ENCODE assay signal across 8 cellular contexts in genomic region chr11:33257897-33258630, GRCh38. TPM values are rescaled to one million over a fixed set of nuclear protein-coding genes. Genes with fewer than 3 reads are reported as not detected.
DNase-seq lines count a peak whose midpoint lies in the region; ATAC-seq and TF ChIP-seq lines count a peak whose summit lies in the region.

No MANE protein-coding gene starts in this region.

- peak in 1 of 2 donors; percentile 98 for TF ChIP-seq EP300 in tibial nerve (IDR thresholded peaks at IDR 0.05)

- H3K9me3 Mint-ChIP-seq in activated naive CD8-positive, alpha-beta T cell treated with anti-CD3 and anti-CD28 coated beads, Interleukin-2, amount 10 ng/mL, durations not matched to agents 7 days and 5 days: no peaks in the 10 kb centered on the region

- peak overlapping the region; percentile 97 for H3K18ac ChIP-seq in trophoblast cell (ENCODE audit: low read length)

- WGBS in trophoblast cell (ENCODE audit: extremely low coverage, insufficient coverage, insufficient read length): no CpG with 5 or more reads among the region's 83 CpGs
- WGBS in tibial nerve, 2 donors: 0 to 1% methylated on average over 34 to 53 of the region's 83 CpGs

- TF ChIP-seq CTCF in GM10248 (IDR thresholded peaks at IDR 0.05; ENCODE audit: control extremely low read depth, extremely low read depth, low read depth, missing control alignments) (peak; percentile 26), HFF-Myc (IDR thresholded peaks at IDR 0.05; ENCODE audit: low read depth, low read length, missing control alignments) (no peak), tibial nerve (IDR thresholded peaks at IDR 0.05) (peak in 3 of 5 experiments; percentile 20 to 72 (median 66))

- H3K4me1 ChIP-seq in trophoblast cell (ENCODE audit: control insufficient read depth in 1 of 2, insufficient read depth in 2 of 2, low read length in 2 of 2) (no peaks in the 10 kb centered on the region), tibial nerve (peaks cover 0 to 47% (median 19%) of the 10 kb centered on the region in 4 donors)

- no peak overlapping the region for H3K23ac ChIP-seq in trophoblast cell (ENCODE audit: low read length)

- peak overlapping the region; percentile 99 for H3K4me2 ChIP-seq in trophoblast cell (ENCODE audit: low read length)

- H3K36me3 ChIP-seq in trophoblast cell (ENCODE audit: control insufficient read depth in 1 of 2, insufficient read depth in 2 of 2, low read length in 2 of 2) (no peaks in the 10 kb centered on the region), tibial nerve (no peaks in the 10 kb centered on the region)

- H2AK5ac ChIP-seq in trophoblast cell (ENCODE audit: low read length): peak overlapping the region; percentile 100

- peak overlapping the region; percentile 97 for H3K27ac Mint-ChIP-seq in activated naive CD8-positive, alpha-beta T cell treated with anti-CD3 and anti-CD28 coated beads, Interleukin-2, amount 10 ng/mL, durations not matched to agents 7 days and 5 days

- DNase-seq in GM10248 (ENCODE audit: extremely low spot score) (peak; percentile 69), HFF-Myc (ENCODE audit: extremely low read depth, low read depth) (no peak), NAMALWA (ENCODE audit: low spot score) (peak; percentile 89), SKM-1 treated with dmso at 0.1 percent for 144 hours (lab: John Stamatoyannopoulos, UW; ENCODE audit: unreplicated experiment) (peak; percentile 90), Right ventricle myocardium superior (peak; percentile 94), trophoblast cell (peak; percentile 69 to 72), tibial nerve (ENCODE audit: low spot score in 2 of 2) (peak; percentile 79 to 83)
- DNase-seq in activated naive CD8-positive, alpha-beta T cell treated with anti-CD3 and anti-CD28 coated beads, Interleukin-2, amount 10 ng/mL, durations not matched to agents 7 days and 5 days: peak; percentile 81

- peak overlapping the region; percentile 91 for H3K4ac ChIP-seq in trophoblast cell (ENCODE audit: low read depth, low read length)

- no peaks in the 10 kb centered on the region for H3K27me3 ChIP-seq in trophoblast cell (ENCODE audit: insufficient read depth, low read length)
- H3K27me3 ChIP-seq in tibial nerve: no peaks in the 10 kb centered on the region

- H3K27ac ChIP-seq in trophoblast cell (ENCODE audit: low read depth, low read length) (peak overlapping the region; percentile 100), tibial nerve (peak overlapping the region; percentile 97 to 100 (median 100))

- H3K4me3 Mint-ChIP-seq in activated naive CD8-positive, alpha-beta T cell treated with anti-CD3 and anti-CD28 coated beads, Interleukin-2, amount 10 ng/mL, durations not matched to agents 7 days and 5 days: peak overlapping the region; percentile 98

- H2BK120ac ChIP-seq in trophoblast cell (ENCODE audit: insufficient read depth, low read length, poor library complexity): peak overlapping the region; percentile 100

- H3K27me3 Mint-ChIP-seq in activated naive CD8-positive, alpha-beta T cell treated with anti-CD3 and anti-CD28 coated beads, Interleukin-2, amount 10 ng/mL, durations not matched to agents 7 days and 5 days: no peaks in the 10 kb centered on the region

- peak overlapping the region; percentile 98 for H4K8ac ChIP-seq in trophoblast cell (ENCODE audit: low read depth, low read length)

- peak overlapping the region; percentile 96 for H3K9ac ChIP-seq in trophoblast cell (ENCODE audit: low read length)

- peak; percentile 57 for ATAC-seq in activated naive CD8-positive, alpha-beta T cell treated with anti-CD3 and anti-CD28 coated beads, Interleukin-2, amount 10 ng/mL, durations not matched to agents 7 days and 5 days (ENCODE audit: low read depth)
- peak; percentile 91 for ATAC-seq in Right ventricle myocardium superior (ENCODE audit: poor library complexity)

- peak; percentile 69 to 78 for TF ChIP-seq POLR2A in tibial nerve (IDR thresholded peaks at IDR 0.05)

- H3K79me2 ChIP-seq in trophoblast cell (ENCODE audit: control insufficient read depth, insufficient read depth, low read length, poor library complexity): peaks cover 14% of the 10 kb centered on the region

- no peaks in the 10 kb centered on the region for H3K9me3 ChIP-seq in trophoblast cell (ENCODE audit: insufficient read depth, low read depth, low read length)
- no peaks in the 10 kb centered on the region for H3K9me3 ChIP-seq in tibial nerve

- H3K4me3 ChIP-seq in HFF-Myc (replicated peaks; ENCODE audit: low read depth, low read length): peak overlapping the region; percentile 72
- peak overlapping the region; percentile 95 for H3K4me3 ChIP-seq in trophoblast cell (ENCODE audit: low read depth, low read length)
- H3K4me3 ChIP-seq in tibial nerve: peak overlapping the region; percentile 66 to 96 (median 81)

- peak overlapping the region; percentile 100 for H2AFZ ChIP-seq in trophoblast cell (ENCODE audit: insufficient read depth, low read length, poor library complexity)

- peaks cover 32% of the 10 kb centered on the region for H3K4me1 Mint-ChIP-seq in activated naive CD8-positive, alpha-beta T cell treated with anti-CD3 and anti-CD28 coated beads, Interleukin-2, amount 10 ng/mL, durations not matched to agents 7 days and 5 days

- H4K12ac ChIP-seq in trophoblast cell (ENCODE audit: low read depth, low read length): peak overlapping the region; percentile 100

- H4K91ac ChIP-seq in trophoblast cell (ENCODE audit: low read depth, low read length): peak overlapping the region; percentile 100

- peaks cover 6% of the 10 kb centered on the region for H3K36me3 Mint-ChIP-seq in activated naive CD8-positive, alpha-beta T cell treated with anti-CD3 and anti-CD28 coated beads, Interleukin-2, amount 10 ng/mL, durations not matched to agents 7 days and 5 days

- peak overlapping the region; percentile 99 for H2BK5ac ChIP-seq in trophoblast cell (ENCODE audit: low read depth, low read length, poor library complexity)

- H3K79me1 ChIP-seq in trophoblast cell (ENCODE audit: low read length): peaks cover 16% of the 10 kb centered on the region

- CTCF ChIA-PET in GM10248 (lab: Yijun Ruan, JAX): interaction anchor here (1.6 to 2.3 kb wide), 3 partner anchors 10 to 60 kb away, joined by 4 to 5 read pairs (median 4); no protein-coding TSS in a partner anchor

- H3K14ac ChIP-seq in trophoblast cell (ENCODE audit: low read length): peak overlapping the region; percentile 100

- intact Hi-C loops in Right ventricle myocardium superior (cut with DNase I): loop anchor here (5.0 kb wide), 2 partner anchors 69 to 91 kb away; no protein-coding TSS in a partner anchor

- peak overlapping the region; percentile 65 for H2BK12ac ChIP-seq in trophoblast cell (ENCODE audit: low read length)

- POLR2A ChIA-PET in GM10248 (lab: Yijun Ruan, JAX): interaction anchor here (0.7 kb wide), 1 partner anchor 1994 kb away, joined by 7 read pairs; no protein-coding TSS in a partner anchor
- POLR2A ChIA-PET in activated naive CD8-positive, alpha-beta T cell treated with anti-CD3 and anti-CD28 coated beads, Interleukin-2, amount 10 ng/mL, durations not matched to agents 7 days and 5 days (lab: Charles Lee): no interaction called here

RNA-seq across cellular contexts. Expression of gene HIPK3, which starts 0.9 kb away (rescaled TPM):
- 10 to 100 TPM; 46.0 to 57.3 TPM for total RNA-seq in activated naive CD8-positive, alpha-beta T cell treated with anti-CD3 and anti-CD28 coated beads, Interleukin-2, amount 10 ng/mL, durations not matched to agents 7 days and 5 days
- total RNA-seq in Right ventricle myocardium superior (294 TPM), tibial nerve (100 to 1,000 TPM; 212 to 302 (median 246) TPM)
- polyA plus RNA-seq in trophoblast cell (2013): 18.8 and 19.0 TPM in 2 replicates
